1 cellular context compared by ENCODE assay signal in genomic region chr5:1223278-1223670, GRCh38.
TF ChIP-seq lines count a peak whose summit lies in the region.

No MANE protein-coding gene starts in this region.

TF ChIP-seq in WTC11, 78 proteins besides CTCF, POLR2A, EP300 and RAD21 (continued from another document):
- TF ChIP-seq ELF4 (CRISPR knock-in tag; IDR thresholded peaks at IDR 0.05; ENCODE audit: low read depth) (no peak), RELA (CRISPR knock-in tag; IDR thresholded peaks at IDR 0.05; ENCODE audit: borderline replicate concordance) (no peak), AR (CRISPR knock-in tag; IDR thresholded peaks at IDR 0.05) (no peak), ZBTB21 (CRISPR knock-in tag; IDR thresholded peaks at IDR 0.05; ENCODE audit: borderline replicate concordance) (no peak), TCF7 (CRISPR knock-in tag; IDR thresholded peaks at IDR 0.05; ENCODE audit: low read depth) (no peak), SOX15 (CRISPR knock-in tag; IDR thresholded peaks at IDR 0.05) (no peak)
- TF ChIP-seq, protein P1, sequence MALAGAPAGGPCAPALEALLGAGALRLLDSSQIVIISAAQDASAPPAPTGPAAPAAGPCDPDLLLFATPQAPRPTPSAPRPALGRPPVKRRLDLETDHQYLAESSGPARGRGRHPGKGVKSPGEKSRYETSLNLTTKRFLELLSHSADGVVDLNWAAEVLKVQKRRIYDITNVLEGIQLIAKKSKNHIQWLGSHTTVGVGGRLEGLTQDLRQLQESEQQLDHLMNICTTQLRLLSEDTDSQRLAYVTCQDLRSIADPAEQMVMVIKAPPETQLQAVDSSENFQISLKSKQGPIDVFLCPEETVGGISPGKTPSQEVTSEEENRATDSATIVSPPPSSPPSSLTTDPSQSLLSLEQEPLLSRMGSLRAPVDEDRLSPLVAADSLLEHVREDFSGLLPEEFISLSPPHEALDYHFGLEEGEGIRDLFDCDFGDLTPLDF (CRISPR knock-in tag; IDR thresholded peaks at IDR 0.05) = no peak
